ENCODE assay signal across 10 cellular contexts in the genomic region with DNA sequence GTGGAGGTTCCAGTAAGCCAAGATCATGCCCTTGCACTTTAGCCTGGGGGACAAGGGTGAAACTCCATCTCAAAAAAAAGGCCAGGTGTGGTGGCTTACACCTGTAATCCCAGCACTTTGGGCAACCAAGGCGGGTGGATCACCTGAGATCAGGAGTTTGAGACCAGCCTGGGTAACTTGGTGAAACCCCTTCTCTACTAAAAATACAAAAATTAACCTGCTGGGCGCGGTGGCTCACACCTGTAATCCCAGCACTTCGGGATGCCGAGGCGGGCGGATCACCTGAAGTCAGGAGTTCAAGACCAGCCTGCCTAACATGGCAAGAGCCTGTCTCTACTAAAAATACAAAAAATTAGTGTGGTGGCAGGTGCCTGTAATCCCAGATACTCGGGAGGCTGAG. TPM values are rescaled to one million over a fixed set of nuclear protein-coding genes. Genes with fewer than 3 reads are reported as not detected.
"Had no signal": no experiment of that assay in that cellular context is flagged by ENCODE, and none has a peak within 500 bp of the region (broad histone marks: within the 10 kb centered on the region; RNA-seq: fewer than 3 reads in every experiment).

No MANE protein-coding gene starts in this region.

RNA-seq across cellular contexts. Expression of a gene that starts 16.0 kb away (rescaled TPM):
- total RNA-seq: activated naive CD4-positive, alpha-beta T cell treated with anti-CD3 and anti-CD28 coated beads for 36 hours; activated naive CD4-positive, alpha-beta T cell treated with anti-CD3 and anti-CD28 coated beads, Interleukin-2, amount 50 U/mL, for 72 hours; activated naive CD8-positive, alpha-beta T cell treated with anti-CD3 and anti-CD28 coated beads for 36 hours; activated naive CD8-positive, alpha-beta T cell treated with anti-CD3 and anti-CD28 coated beads, Interleukin-2, amount 10 ng/mL, durations not matched to agents 7 days and 5 days; activated T-cell treated with anti-CD3 and anti-CD28 coated beads, Interleukin-2, amount 50 U/mL, for 72 hours; activated T-helper 1 cell treated with anti-CD3 and anti-CD28 coated beads, Interleukin-12 subunit alpha, Interleukin-12 subunit beta, Interleukin-2, Interleukin-4 antibody, amounts not matched to agents 30 ng/mL and 10 ng/mL and 1 ng/mL, durations not matched to agents 14 hours and 24 hours and 36 hours; activated T-helper 17 cell treated with anti-CD3 and anti-CD28 coated beads, Interleukin-2, amount 50 U/mL, for 72 hours; activated T-helper 2 cell treated with anti-CD3 and anti-CD28 coated beads, Interferon-gamma antibody, Interleukin-2, Interleukin-4, amounts not matched to agents 10 μg/mL and 5 μg/mL and 100 μg/mL, durations not matched to agents 14 hours and 24 hours and 36 hours; body of pancreas; cardiac muscle cell had no signal
